In the genomic region with DNA sequence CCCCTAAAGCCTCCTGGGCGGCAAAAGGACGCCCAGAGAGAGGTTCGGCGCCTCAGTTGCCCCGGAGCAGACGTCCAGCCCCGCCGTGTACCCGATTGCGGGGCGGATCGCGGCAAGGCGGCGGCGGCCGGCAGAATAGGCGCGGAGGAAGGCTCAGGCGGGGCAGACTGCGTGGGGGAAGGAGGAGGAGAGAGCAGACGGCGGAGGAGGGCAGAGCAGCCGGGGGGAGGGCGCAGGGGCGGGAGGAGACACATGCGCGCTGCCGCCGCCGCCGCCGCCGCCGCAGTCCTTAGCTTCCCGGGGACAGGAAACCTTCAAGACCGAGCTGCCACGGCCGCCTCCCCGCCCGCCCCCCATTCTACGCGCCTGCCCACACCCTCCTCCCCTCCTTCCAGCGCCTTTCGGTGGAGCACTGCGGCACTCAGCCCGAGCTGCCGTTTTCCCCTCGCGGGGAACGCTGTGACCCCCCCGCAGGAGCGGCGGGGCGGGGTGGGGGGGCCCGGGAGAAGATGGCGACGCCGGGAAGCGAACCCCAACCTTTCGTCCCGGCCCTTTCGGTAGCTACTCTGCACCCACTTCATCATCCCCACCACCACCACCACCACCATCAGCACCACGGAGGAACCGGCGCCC, we compare ENCODE assay signal across 8 cellular contexts. TPM values are rescaled to one million over a fixed set of nuclear protein-coding genes. Genes with fewer than 3 reads are reported as not detected.
DNase-seq lines count a peak whose midpoint lies in the region; ATAC-seq and TF ChIP-seq lines count a peak whose summit lies in the region.

A gene with protein sequence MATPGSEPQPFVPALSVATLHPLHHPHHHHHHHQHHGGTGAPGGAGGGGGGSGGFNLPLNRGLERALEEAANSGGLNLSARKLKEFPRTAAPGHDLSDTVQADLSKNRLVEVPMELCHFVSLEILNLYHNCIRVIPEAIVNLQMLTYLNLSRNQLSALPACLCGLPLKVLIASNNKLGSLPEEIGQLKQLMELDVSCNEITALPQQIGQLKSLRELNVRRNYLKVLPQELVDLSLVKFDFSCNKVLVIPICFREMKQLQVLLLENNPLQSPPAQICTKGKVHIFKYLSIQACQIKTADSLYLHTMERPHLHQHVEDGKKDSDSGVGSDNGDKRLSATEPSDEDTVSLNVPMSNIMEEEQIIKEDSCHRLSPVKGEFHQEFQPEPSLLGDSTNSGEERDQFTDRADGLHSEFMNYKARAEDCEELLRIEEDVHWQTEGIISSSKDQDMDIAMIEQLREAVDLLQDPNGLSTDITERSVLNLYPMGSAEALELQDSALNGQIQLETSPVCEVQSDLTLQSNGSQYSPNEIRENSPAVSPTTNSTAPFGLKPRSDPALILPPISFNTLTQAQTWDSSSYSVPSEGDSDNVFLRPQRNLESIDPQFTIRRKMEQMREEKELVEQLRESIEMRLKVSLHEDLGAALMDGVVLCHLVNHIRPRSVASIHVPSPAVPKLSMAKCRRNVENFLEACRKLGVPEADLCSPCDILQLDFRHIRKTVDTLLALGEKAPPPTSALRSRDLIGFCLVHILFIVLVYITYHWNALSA (plus strand): TSS at position 283 of the 633 bp plus-strand sequence. CDS start 227 bp downstream, at position 510.

- DNase-seq in AG08395 (ENCODE audit: low spot score) (peak; percentile 94), NCI-H748 (lab: John Stamatoyannopoulos, UW; ENCODE audit: unreplicated experiment) (peak; percentile 87), coronary artery (ENCODE audit: low spot score) (peak; percentile 92), left kidney (ENCODE audit: low read depth, low spot score) (peak; percentile 97)
- peak; percentile 89 for DNase-seq in activated CD4-positive, alpha-beta T cell treated with anti-CD3 and anti-CD28 coated beads, Interleukin-2, amount 10 ng/mL, durations not matched to agents 7 days and 5 days
- DNase-seq in stimulated activated CD4-positive, alpha-beta T cell treated with anti-CD3 and anti-CD28 coated beads, Interleukin-2, amount 100 ng/mL, for 24 hours: peak; percentile 85 to 89

- CTCF ChIA-PET in activated CD4-positive, alpha-beta T cell treated with anti-CD3 and anti-CD28 coated beads, Interleukin-2, amount 10 ng/mL, durations not matched to agents 7 days and 5 days (lab: Charles Lee): interaction anchor here (1.0 to 2.0 kb wide), 2 partner anchors 12 to 30 kb away, joined by 3 to 11 read pairs; no protein-coding TSS in a partner anchor

- peak within 1 kb of the TSS; percentile 93 for H3K4me3 Mint-ChIP-seq in activated CD4-positive, alpha-beta T cell treated with anti-CD3 and anti-CD28 coated beads, Interleukin-2, amount 10 ng/mL, durations not matched to agents 7 days and 5 days

- H3K27ac Mint-ChIP-seq in activated CD4-positive, alpha-beta T cell treated with anti-CD3 and anti-CD28 coated beads, Interleukin-2, amount 10 ng/mL, durations not matched to agents 7 days and 5 days: peak within 1 kb of the TSS; percentile 89

- no peaks in the 10 kb centered on the region for H3K36me3 Mint-ChIP-seq in activated CD4-positive, alpha-beta T cell treated with anti-CD3 and anti-CD28 coated beads, Interleukin-2, amount 10 ng/mL, durations not matched to agents 7 days and 5 days (ENCODE audit: low read depth)

- no peaks in the 10 kb centered on the region for H3K9me3 Mint-ChIP-seq in activated CD4-positive, alpha-beta T cell treated with anti-CD3 and anti-CD28 coated beads, Interleukin-2, amount 10 ng/mL, durations not matched to agents 7 days and 5 days

- POLR2A ChIA-PET in activated CD4-positive, alpha-beta T cell treated with anti-CD3 and anti-CD28 coated beads, Interleukin-2, amount 10 ng/mL, durations not matched to agents 7 days and 5 days (lab: Charles Lee): interaction anchor here (0.5 kb wide), 1 partner anchor 88 kb away, joined by 3 read pairs; no protein-coding TSS in a partner anchor

- no peak for TF ChIP-seq CTCF in coronary artery (IDR thresholded peaks at IDR 0.05)

- H3K27ac ChIP-seq in coronary artery: peak within 1 kb of the TSS; percentile 93 to 94

- H3K4me3 ChIP-seq in coronary artery: peak within 1 kb of the TSS; percentile 88

- no peaks in the 10 kb centered on the region for H3K27me3 Mint-ChIP-seq in activated CD4-positive, alpha-beta T cell treated with anti-CD3 and anti-CD28 coated beads, Interleukin-2, amount 10 ng/mL, durations not matched to agents 7 days and 5 days

- TF ChIP-seq POLR2A in GM19099 (IDR thresholded peaks at IDR 0.05; ENCODE audit: extremely low read depth, insufficient read length, low read depth): peak; percentile 58

- peak; percentile 71 for ATAC-seq in HG03432 (IDR thresholded peaks at IDR 0.05; ENCODE audit: unreplicated experiment)

- peaks cover 47% of the 10 kb centered on the region for H3K4me1 Mint-ChIP-seq in activated CD4-positive, alpha-beta T cell treated with anti-CD3 and anti-CD28 coated beads, Interleukin-2, amount 10 ng/mL, durations not matched to agents 7 days and 5 days

RNA-seq across cellular contexts. Expression of the gene that starts here (rescaled TPM):
- total RNA-seq in activated CD4-positive, alpha-beta T cell treated with anti-CD3 and anti-CD28 coated beads, Interleukin-2, amount 10 ng/mL, durations not matched to agents 7 days and 5 days: 10 to 100 TPM; 17.4 to 18.2 TPM

Comparison
In these comparisons a context has a peak if more than half of its experiments do, and no peak if none do; other contexts are left out.
1. Peak in every context shown above with its lines: DNase-seq, ATAC-seq, H3K4me3 ChIP-seq and H3K27ac ChIP-seq.